Comparison of ENCODE assay signal across 8 cellular contexts in the genomic region with DNA sequence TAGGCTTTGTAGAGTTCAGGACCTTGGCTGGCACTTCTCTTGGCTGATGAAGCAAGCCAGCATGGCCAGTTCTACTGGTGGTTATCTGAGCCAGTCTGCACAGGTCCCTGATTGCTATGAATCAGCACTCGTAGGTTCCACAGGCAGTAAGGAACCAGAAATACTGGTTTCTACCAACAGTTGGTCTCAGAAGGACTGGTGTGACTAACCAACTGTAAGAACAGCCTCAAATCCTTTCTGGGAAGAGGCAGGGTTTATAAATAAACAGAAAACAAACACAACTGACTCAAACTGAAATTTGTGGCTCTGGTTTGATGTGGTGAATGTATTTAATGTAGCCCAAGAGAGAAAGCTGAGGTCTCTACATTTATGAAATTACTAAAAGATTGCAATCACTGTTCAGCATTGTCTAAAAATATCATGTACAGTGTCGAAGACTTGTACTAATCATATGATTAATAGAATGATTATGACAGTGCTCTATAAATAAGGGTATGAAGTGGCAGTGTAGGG. TPM values are rescaled to one million over a fixed set of nuclear protein-coding genes. Genes with fewer than 3 reads are reported as not detected.
DNase-seq lines count a peak whose midpoint lies in the region; ATAC-seq, FAIRE-seq and TF ChIP-seq lines count a peak whose summit lies in the region.

No MANE protein-coding gene starts in this region.

- no peak for TF ChIP-seq CTCF in A549 (IDR thresholded peaks at IDR 0.05)
- no peak for TF ChIP-seq CTCF in choroid plexus epithelial cell (conservative IDR thresholded peaks at IDR 0.05; ENCODE audit: low read depth, low read length)
- no peak for TF ChIP-seq CTCF in prostate gland (IDR thresholded peaks at IDR 0.05)

- H3K27ac ChIP-seq in A549 (peak overlapping the region in 1 of 2 experiments; percentile 40; a peak in 2 of 6 replicates), prostate gland (peak overlapping the region; percentile 62 to 80)

- 37% methylated on average over 2 of the region's 2 CpGs for WGBS in A549 (ENCODE audit: missing lambda C conversion rate)
- 32% methylated on average over 2 of the region's 2 CpGs for WGBS in prostate gland

- peaks cover 42% of the 10 kb centered on the region for H3K4me1 ChIP-seq in A549
- peaks cover 11% of the 10 kb centered on the region for H3K4me1 ChIP-seq in prostate gland (replicated peaks)

- H3K36me3 ChIP-seq in prostate gland = no peaks in the 10 kb centered on the region

- H3K27me3 ChIP-seq in prostate gland (replicated peaks; ENCODE audit: insufficient read depth) = no peaks in the 10 kb centered on the region

- CTCF ChIA-PET in A549 (lab: Yijun Ruan, JAX) = interaction anchor here (1.0 kb wide), 1 partner anchor 72 kb away, joined by 3 read pairs; no protein-coding TSS in a partner anchor

- POLR2A ChIA-PET in A549 (lab: Yijun Ruan, JAX) = no interaction called here

- intact Hi-C loops in prostate gland (cut with DNase I) = no loop called here

- H3K4me3 ChIP-seq in A549 (no peak overlapping the region), choroid plexus epithelial cell (ENCODE audit: low read depth, low read length) (no peak overlapping the region), prostate gland (no peak overlapping the region)

- DNase-seq in A549 (ENCODE audit: low read depth in 1 of 2, low spot score in 1 of 2) = peak in 1 of 2 experiments; percentile 56
- DNase-seq in NCI-H526 treated with DMSO at 0.1 percent for 48 hours (lab: John Stamatoyannopoulos, UW) = peak; percentile 86
- DNase-seq in choroid plexus epithelial cell (ENCODE audit: low read depth) = peak; percentile 71
- peak; percentile 94 for DNase-seq in prostate gland (ENCODE audit: low spot score)
- DNase-seq in NCI-H2171 (lab: John Stamatoyannopoulos, UW) = no peak
- DNase-seq in NCI-H1436 treated with DMSO at 0.1 percent for 48 hours (lab: John Stamatoyannopoulos, UW) = no peak

- peak; percentile 79 to 85 for ATAC-seq in A549
- ATAC-seq in GM18520 (IDR thresholded peaks at IDR 0.05; ENCODE audit: unreplicated experiment) = peak; percentile 83
- peak; percentile 93 for ATAC-seq in HG02938 (IDR thresholded peaks at IDR 0.05; ENCODE audit: unreplicated experiment)

- no peak for FAIRE-seq in A549 (lab: Jason Lieb, UNC)

- H3K4me2 ChIP-seq in A549 = peak overlapping the region; percentile 21; the same call in 1 of the 3 replicates

- no peak for TF ChIP-seq POLR2A in A549 (IDR thresholded peaks at IDR 0.05; ENCODE audit: low read length)
- TF ChIP-seq POLR2A in prostate gland (IDR thresholded peaks at IDR 0.05) = no peak

- TF ChIP-seq EP300 in A549 (IDR thresholded peaks at IDR 0.05) = no peak

- H3K9me3 ChIP-seq in A549 (no peaks in the 10 kb centered on the region), prostate gland (no peaks in the 10 kb centered on the region)

- TF ChIP-seq RAD21 in A549 (conservative IDR thresholded peaks at IDR 0.05 in 1 of 2, IDR thresholded peaks at IDR 0.05 in 1 of 2) = no peak

TF ChIP-seq in A549, 52 proteins besides CTCF, POLR2A, EP300 and RAD21:
- TF ChIP-seq HES2 (IDR thresholded peaks at IDR 0.05) (no peak), ZC3H11A (IDR thresholded peaks at IDR 0.05) (no peak), RNF2 (IDR thresholded peaks at IDR 0.05; ENCODE audit: borderline replicate concordance, low read depth) (no peak)

RNA-seq across cellular contexts. Expression of gene RAPH1, which starts 44.1 kb away (rescaled TPM):
- polyA plus RNA-seq in A549 (2011; rRNA removed) (7.3 and 11.6 TPM in 2 replicates), A549 (2017; fragmentation: RNase III; extraction: RNeasy Plus Mini Kit Qiagen cat#74134 plus additional on column Dnase treatment) (5.5 to 6.9 TPM (median 6.3 TPM) in 3 replicates)
- polyA plus RNA-seq in A549 (2012; cell fraction: cytosol; rRNA removed) = 2.4 and 2.6 TPM in 2 replicates
- polyA plus RNA-seq in A549 (2012; cell fraction: nucleus; rRNA removed) = 2.3 and 2.6 TPM in 2 replicates
- polyA minus RNA-seq in A549 (2011; rRNA and poly(A)+ RNA removed) = 17.1 and 17.2 TPM in 2 replicates
- total RNA-seq in prostate gland = 10 to 100 TPM; 27.6 to 35.0 TPM

Comparison
In these comparisons a context has a peak if more than half of its experiments do, and no peak if none do; other contexts are left out.
1. DNase-seq: peak in NCI-H526 treated with DMSO at 0.1 percent for 48 hours (single experiment), choroid plexus epithelial cell (single experiment) and prostate gland (single experiment); none in NCI-H2171 (single experiment) and NCI-H1436 treated with DMSO at 0.1 percent for 48 hours (single experiment).
2. Peak in every context shown above with its lines, with median percentiles within 50 percentile points of each other: ATAC-seq.